24 cellular contexts compared by ENCODE assay signal in the genomic region with DNA sequence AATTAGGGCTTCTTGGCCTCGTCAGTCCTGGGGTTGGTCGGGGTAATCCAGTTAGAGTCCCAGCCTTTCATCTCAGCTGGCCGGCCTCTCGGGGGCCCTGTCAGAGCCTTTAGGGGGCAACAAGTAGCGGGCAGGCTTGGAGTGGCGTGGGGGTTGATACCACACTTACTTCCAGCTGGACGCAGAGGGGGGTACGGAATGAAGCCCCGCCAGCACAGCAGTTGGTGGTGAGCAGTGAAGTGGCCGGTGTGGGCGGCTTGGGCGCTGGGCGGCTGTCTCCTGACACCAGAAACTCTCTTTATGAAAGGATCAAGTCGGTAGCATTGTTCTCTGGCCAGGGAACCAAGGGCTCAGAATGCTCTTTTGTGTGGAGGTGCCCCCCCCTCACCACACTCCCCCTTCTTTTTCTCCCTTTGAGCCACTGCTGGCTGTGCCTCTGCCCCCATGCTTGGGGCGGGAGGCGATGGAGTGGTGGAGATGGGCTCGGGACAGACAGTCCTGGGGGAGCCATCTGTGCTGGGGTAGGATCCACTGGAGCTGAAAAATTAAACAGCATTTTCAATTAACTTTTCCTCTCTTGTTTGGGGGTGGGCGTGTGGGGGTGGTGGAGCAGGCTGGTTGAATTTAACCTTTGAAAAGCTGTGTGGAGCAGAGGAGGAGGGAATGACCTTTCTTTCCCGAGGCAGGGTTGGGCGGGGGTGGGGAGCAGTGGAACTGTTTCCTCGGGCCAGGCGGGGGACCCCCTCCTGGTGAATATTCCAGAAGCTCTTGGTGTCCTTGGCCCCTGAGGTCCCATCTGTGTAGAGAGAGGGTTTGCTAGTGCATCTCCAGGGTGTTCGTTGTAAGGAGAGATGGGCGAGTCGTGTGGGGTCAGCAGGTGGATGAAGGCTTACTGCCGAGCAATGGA.
DNase-seq lines count a peak whose midpoint lies in the region; ATAC-seq and TF ChIP-seq lines count a peak whose summit lies in the region.
"Had no signal": no experiment of that assay in that cellular context is flagged by ENCODE, and none has a peak within 500 bp of the region (broad histone marks: within the 10 kb centered on the region; RNA-seq: fewer than 3 reads in every experiment).

No MANE protein-coding gene starts in this region.

- TF ChIP-seq CTCF in GM23338 (conservative IDR thresholded peaks at IDR 0.05; ENCODE audit: low read depth in 2 of 2): no peak
- no peak for TF ChIP-seq CTCF in WTC11 (IDR thresholded peaks at IDR 0.05)

- H3K9me3 Mint-ChIP-seq in GM23338: no peaks in the 10 kb centered on the region
- H3K9me3 Mint-ChIP-seq in WTC11: no peaks in the 10 kb centered on the region
- H3K9me3 Mint-ChIP-seq: effector memory CD8-positive, alpha-beta T cell; T-helper 1 cell treated with Interleukin-12 subunit alpha and Interleukin-12 subunit beta and Interleukin-4 antibody, amounts not matched to agents 30 μg/mL and 1 μg/mL, for 36 hours had no signal

- no peaks in the 10 kb centered on the region for H3K36me3 Mint-ChIP-seq in GM23338 (ENCODE audit: low read depth)
- H3K36me3 Mint-ChIP-seq in WTC11: no peaks in the 10 kb centered on the region

- H3K27ac ChIP-seq in GM23338 (ENCODE audit: low read depth) (peak overlapping the region; percentile 84; the same call in 1 of the 2 replicates), iPS-18a (ENCODE audit: low read length) (no peak overlapping the region)
- H3K27ac ChIP-seq: adrenal gland, esophagus squamous epithelium, heart left ventricle, right atrium auricular region, thoracic aorta had no signal

- CTCF ChIA-PET in WTC11 (lab: Charles Lee): interaction anchor here (1.0 to 2.1 kb wide), 8 partner anchors 10 to 130 kb away, joined by 3 to 9 read pairs (median 4); no protein-coding TSS in a partner anchor

- 0 out of 2 replicates have a peak, but pooled peaks cover 10% of the 10 kb centered on the region for H3F3A ChIP-seq in GM23338 (replicated peaks; ENCODE audit: low read depth)

- H3K27ac Mint-ChIP-seq in GM23338: no peak overlapping the region
- no peak overlapping the region for H3K27ac Mint-ChIP-seq in WTC11
- H3K27ac Mint-ChIP-seq: effector memory CD8-positive, alpha-beta T cell; T-helper 1 cell treated with Interleukin-12 subunit alpha and Interleukin-12 subunit beta and Interleukin-4 antibody, amounts not matched to agents 30 μg/mL and 1 μg/mL, for 36 hours had no signal

- H3K4me3 ChIP-seq in GM23338 (peak overlapping the region; percentile 36; the same call in 1 of the 2 replicates), iPS-18a (ENCODE audit: low read length) (peak overlapping the region; percentile 33)
- H3K4me3 ChIP-seq: adrenal gland, esophagus squamous epithelium, heart left ventricle, right atrium auricular region, thoracic aorta had no signal

- H3K27me3 ChIP-seq in GM23338 (ENCODE audit: insufficient read depth) (no peaks in the 10 kb centered on the region), iPS-18a (ENCODE audit: control insufficient read depth, insufficient read depth, low read length) (peaks cover 49% of the 10 kb centered on the region)
- H3K27me3 ChIP-seq: right atrium auricular region had no signal

- H3K4me1 Mint-ChIP-seq in GM23338 (peaks cover 71% of the 10 kb centered on the region), WTC11 (peaks cover 76% of the 10 kb centered on the region)

- H2AFZ ChIP-seq in GM23338: no peak overlapping the region

- peak overlapping the region; percentile 70 for H3K4me2 ChIP-seq in GM23338

- H3K4me1 ChIP-seq in GM23338 (ENCODE audit: insufficient read depth) (peaks cover 73% of the 10 kb centered on the region), iPS-18a (ENCODE audit: control insufficient read depth, low read depth, low read length) (peaks cover 60% of the 10 kb centered on the region)
- H3K4me1 ChIP-seq: adrenal gland, esophagus squamous epithelium, heart left ventricle, right atrium auricular region had no signal

- H3K4me3 Mint-ChIP-seq in GM23338: peak overlapping the region; percentile 33; the same call in 2 of the 3 replicates
- peak overlapping the region; percentile 29 for H3K4me3 Mint-ChIP-seq in WTC11
- H3K4me3 Mint-ChIP-seq: effector memory CD8-positive, alpha-beta T cell; T-helper 1 cell treated with Interleukin-12 subunit alpha and Interleukin-12 subunit beta and Interleukin-4 antibody, amounts not matched to agents 30 μg/mL and 1 μg/mL, for 36 hours had no signal

- H3K9ac ChIP-seq in iPS-18a (ENCODE audit: low read length): no peak overlapping the region

- no peaks in the 10 kb centered on the region for H4K20me1 ChIP-seq in GM23338 (replicated peaks; ENCODE audit: insufficient read depth)

- H3K9me2 ChIP-seq in GM23338 (ENCODE audit: insufficient read depth): peaks cover 8% of the 10 kb centered on the region; the same call in 1 of the 2 replicates

- no peaks in the 10 kb centered on the region for H3K36me3 ChIP-seq in GM23338 (ENCODE audit: insufficient read depth)
- H3K36me3 ChIP-seq in iPS-18a (ENCODE audit: control insufficient read depth, low read depth, low read length): no peaks in the 10 kb centered on the region
- H3K36me3 ChIP-seq: adrenal gland, esophagus squamous epithelium, heart left ventricle, right atrium auricular region, thoracic aorta had no signal

- no peaks in the 10 kb centered on the region for H3K9me3 ChIP-seq in iPS-18a (ENCODE audit: control insufficient read depth, low read depth, low read length)
- H3K9me3 ChIP-seq: adrenal gland, esophagus squamous epithelium, heart left ventricle, right atrium auricular region, thoracic aorta had no signal

- POLR2A ChIA-PET in WTC11 (lab: Charles Lee): interaction anchor here (1.0 kb wide), 1 partner anchor 25 kb away, joined by 3 read pairs; no protein-coding TSS in a partner anchor

- H3K27me3 Mint-ChIP-seq in GM23338 (ENCODE audit: insufficient read depth, low read depth, poor library complexity): peaks cover 26% of the 10 kb centered on the region
- H3K27me3 Mint-ChIP-seq in WTC11 (ENCODE audit: low read depth): peaks cover 31% of the 10 kb centered on the region

- peaks cover 23% of the 10 kb centered on the region for H3K79me2 ChIP-seq in GM23338 (replicated peaks; ENCODE audit: insufficient read depth)

- DNase-seq in GM23338 (ENCODE audit: low spot score): peak; percentile 65
- peak; percentile 32 for DNase-seq in WTC11 (ENCODE audit: low spot score)
- DNase-seq in nucleus accumbens (lab: John Stamatoyannopoulos, UW): peak in 53 of 56 donors; percentile 45 to 94 (median 85)
- DNase-seq in GDM1 (lab: John Stamatoyannopoulos, UW): no peak
- no peak for DNase-seq in SW 1271 (lab: John Stamatoyannopoulos, UW)
- no peak for DNase-seq in glomerular visceral epithelial cell (ENCODE audit: extremely low spot score)
- DNase-seq: activated CD4-positive, alpha-beta T cell treated with anti-CD3 and anti-CD28 coated beads, Interleukin-2, amount 50 U/mL, for 1 hour; activated CD8-positive, alpha-beta memory T cell treated with anti-CD3 and anti-CD28 coated beads, Interleukin-2, amount 50 U/mL, for 4 hours; activated gamma-delta T cell; adrenal gland; cerebellar nuclear complex; DND-41; effector memory CD8-positive, alpha-beta T cell; esophagus squamous epithelium; heart left ventricle; NCI-H1048; NCI-H2081 treated with DMSO at 0.1 percent for 48 hours; PC-3; SIG-M5 had no signal

- ATAC-seq in GM23338: peak; percentile 77
- peak; percentile 14; the same call in 1 of the 2 replicates for ATAC-seq in WTC11
- no peak for ATAC-seq in GM21526 (IDR thresholded peaks at IDR 0.05; ENCODE audit: low FRiP score, unreplicated experiment)
- ATAC-seq: effector memory CD8-positive, alpha-beta T cell; heart left ventricle; PC-3 had no signal

TF ChIP-seq in GM23338, 12 proteins besides CTCF, POLR2A, EP300 and RAD21 (continues in another document):
- TF ChIP-seq EZH2phosphoT487 (IDR thresholded peaks at IDR 0.05; ENCODE audit: unreplicated experiment): no peak
- TF ChIP-seq NANOG (IDR thresholded peaks at IDR 0.05; ENCODE audit: borderline replicate concordance): no peak
- TF ChIP-seq STAT1 (IDR thresholded peaks at IDR 0.05; ENCODE audit: unreplicated experiment): no peak
- TF ChIP-seq ETS1 (IDR thresholded peaks at IDR 0.05): no peak
- TF ChIP-seq ZNF114 (CRISPR knock-in tag; IDR thresholded peaks at IDR 0.05): no peak
- no peak for TF ChIP-seq ZNF331 (CRISPR knock-in tag; IDR thresholded peaks at IDR 0.05; ENCODE audit: low read depth)

TF ChIP-seq in WTC11, 78 proteins besides CTCF, POLR2A, EP300 and RAD21 (continues in another document):
- peak; percentile 94 for TF ChIP-seq ZNF423 (CRISPR knock-in tag; IDR thresholded peaks at IDR 0.05)
- TF ChIP-seq USF2 (CRISPR knock-in tag; IDR thresholded peaks at IDR 0.05): 0 out of 2 replicates have a peak, but pooled peaks have one; percentile 7
- TF ChIP-seq, protein P1, sequence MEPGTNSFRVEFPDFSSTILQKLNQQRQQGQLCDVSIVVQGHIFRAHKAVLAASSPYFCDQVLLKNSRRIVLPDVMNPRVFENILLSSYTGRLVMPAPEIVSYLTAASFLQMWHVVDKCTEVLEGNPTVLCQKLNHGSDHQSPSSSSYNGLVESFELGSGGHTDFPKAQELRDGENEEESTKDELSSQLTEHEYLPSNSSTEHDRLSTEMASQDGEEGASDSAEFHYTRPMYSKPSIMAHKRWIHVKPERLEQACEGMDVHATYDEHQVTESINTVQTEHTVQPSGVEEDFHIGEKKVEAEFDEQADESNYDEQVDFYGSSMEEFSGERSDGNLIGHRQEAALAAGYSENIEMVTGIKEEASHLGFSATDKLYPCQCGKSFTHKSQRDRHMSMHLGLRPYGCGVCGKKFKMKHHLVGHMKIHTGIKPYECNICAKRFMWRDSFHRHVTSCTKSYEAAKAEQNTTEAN (CRISPR knock-in tag; IDR thresholded peaks at IDR 0.05): no peak
- TF ChIP-seq NFATC4 (CRISPR knock-in tag; IDR thresholded peaks at IDR 0.05): no peak
- TF ChIP-seq FOXJ3 (CRISPR knock-in tag; IDR thresholded peaks at IDR 0.05; ENCODE audit: borderline replicate concordance): no peak
- no peak for TF ChIP-seq JUN (CRISPR knock-in tag; IDR thresholded peaks at IDR 0.05)
- no peak for TF ChIP-seq ZNF396 (CRISPR knock-in tag; IDR thresholded peaks at IDR 0.05; ENCODE audit: borderline replicate concordance)

Comparison
In these comparisons a context has a peak if more than half of its experiments do, and no peak if none do; other contexts are left out.
1. DNase-seq: peak in GM23338 (single experiment), WTC11 (single experiment) and nucleus accumbens (53 of 56); none in GDM1 (single experiment), SW 1271 (0 of 2) and glomerular visceral epithelial cell (single experiment).